10 cellular contexts compared by ENCODE assay signal in the genomic region with DNA sequence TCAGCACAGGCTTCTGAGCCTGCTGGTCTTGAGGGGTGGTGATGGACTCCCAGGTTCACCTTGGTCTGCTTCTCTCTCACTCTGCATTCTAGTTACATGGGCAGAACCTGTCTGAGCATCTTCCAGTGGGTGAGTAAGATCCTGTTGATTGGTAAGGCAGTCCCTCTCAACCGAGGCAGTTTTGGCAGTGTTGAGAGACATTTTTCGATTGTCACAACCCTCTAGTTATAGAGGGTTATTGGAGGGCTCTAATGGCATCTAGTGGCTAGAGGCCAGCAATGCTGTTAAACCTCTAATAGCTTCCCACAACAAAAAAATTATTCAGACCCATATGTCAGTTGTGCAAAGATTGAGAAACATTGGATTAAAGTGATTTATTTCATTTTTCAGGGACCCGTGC. TPM values are rescaled to one million over a fixed set of nuclear protein-coding genes. Genes with fewer than 3 reads are reported as not detected.
A peak's percentile ranks its signal among the peaks of the same experiment; 100 is the strongest.
DNase-seq lines count a peak whose midpoint lies in the region; ATAC-seq and TF ChIP-seq lines count a peak whose summit lies in the region.
"Had no signal": no experiment of that assay in that cellular context is flagged by ENCODE, and none has a peak within 500 bp of the region (broad histone marks: within the 10 kb centered on the region; RNA-seq: fewer than 3 reads in every experiment).

No MANE protein-coding gene starts in this region.

- POLR2A ChIA-PET in activated CD4-positive, alpha-beta T cell treated with anti-CD3 and anti-CD28 coated beads for 36 hours (lab: Charles Lee): no interaction called here
- POLR2A ChIA-PET in naive thymus-derived CD4-positive, alpha-beta T cell (lab: Charles Lee): interaction anchor here (0.8 to 1.2 kb wide), 4 partner anchors 9 to 21 kb away, joined by 3 to 5 read pairs (median 4); no protein-coding TSS in a partner anchor

- H3K4me1 ChIP-seq in naive thymus-derived CD4-positive, alpha-beta T cell (ENCODE audit: control insufficient read depth in 2 of 2, insufficient read depth in 2 of 2, low read length in 2 of 2): peaks cover 43 to 45% of the 10 kb centered on the region in 2 donors
- H3K4me1 ChIP-seq: prostate gland had no signal

- H3K9me3 Mint-ChIP-seq in activated CD4-positive, alpha-beta T cell treated with anti-CD3 and anti-CD28 coated beads for 36 hours (ENCODE audit: low read depth): no peaks in the 10 kb centered on the region
- H3K9me3 Mint-ChIP-seq in naive thymus-derived CD4-positive, alpha-beta T cell: no peaks in the 10 kb centered on the region

- H3K27ac ChIP-seq in naive thymus-derived CD4-positive, alpha-beta T cell (ENCODE audit: low read depth, low read length): no peak overlapping the region
- H3K27ac ChIP-seq: prostate gland, tibial nerve had no signal

- H3K4me3 Mint-ChIP-seq in activated CD4-positive, alpha-beta T cell treated with anti-CD3 and anti-CD28 coated beads for 36 hours: no peak overlapping the region
- H3K4me3 Mint-ChIP-seq in naive thymus-derived CD4-positive, alpha-beta T cell: peak overlapping the region in 3 of 10 donors; percentile 11 to 56 (median 37)

- H3K27me3 ChIP-seq in naive thymus-derived CD4-positive, alpha-beta T cell (ENCODE audit: control insufficient read depth in 2 of 2, insufficient read depth in 2 of 2, low read length in 2 of 2): no peaks in the 10 kb centered on the region
- H3K27me3 ChIP-seq: tibial nerve had no signal

- H3K27me3 Mint-ChIP-seq in activated CD4-positive, alpha-beta T cell treated with anti-CD3 and anti-CD28 coated beads for 36 hours: no peaks in the 10 kb centered on the region
- H3K27me3 Mint-ChIP-seq in naive thymus-derived CD4-positive, alpha-beta T cell: no peaks in the 10 kb centered on the region

- no peak overlapping the region for H3K4me3 ChIP-seq in GM12865 (ENCODE audit: low read depth, low read length)
- H3K4me3 ChIP-seq in naive thymus-derived CD4-positive, alpha-beta T cell (ENCODE audit: low read length): no peak overlapping the region
- H3K4me3 ChIP-seq: prostate gland, tibial nerve had no signal

- peak; percentile 17 for TF ChIP-seq CTCF in GM12865 (IDR thresholded peaks at IDR 0.05; ENCODE audit: insufficient read depth, low read depth, low read length, missing control alignments)

- intact Hi-C loops in activated CD4-positive, alpha-beta T cell treated with anti-CD3 and anti-CD28 coated beads for 36 hours (cut with DNase I, micrococcal nuclease): no loop called here
- intact Hi-C loops in naive thymus-derived CD4-positive, alpha-beta T cell (cut with micrococcal nuclease): loop anchor here (2.0 kb wide), 2 partner anchors 46 to 64 kb away; no protein-coding TSS in a partner anchor

- CTCF ChIA-PET in activated CD4-positive, alpha-beta T cell treated with anti-CD3 and anti-CD28 coated beads for 36 hours (lab: Charles Lee): interaction anchor here (0.7 to 3.4 kb wide), 20 partner anchors 9 to 175 kb away, joined by 3 to 36 read pairs (median 6); no protein-coding TSS in a partner anchor
- CTCF ChIA-PET in naive thymus-derived CD4-positive, alpha-beta T cell (lab: Charles Lee): interaction anchor here (0.7 to 4.9 kb wide), 15 partner anchors 9 to 154 kb away, joined by 3 to 75 read pairs (median 5); partner anchors contain the start of gene MGAT5

- H3K9me3 ChIP-seq in naive thymus-derived CD4-positive, alpha-beta T cell (ENCODE audit: control insufficient read depth in 2 of 3, low read length in 3 of 3): no peaks in the 10 kb centered on the region
- H3K9me3 ChIP-seq: prostate gland, tibial nerve had no signal

- H3K36me3 ChIP-seq in naive thymus-derived CD4-positive, alpha-beta T cell (ENCODE audit: control insufficient read depth in 2 of 3, insufficient read depth in 3 of 3, low read length in 3 of 3): no peaks in the 10 kb centered on the region
- H3K36me3 ChIP-seq: prostate gland, tibial nerve had no signal

- H3K36me3 Mint-ChIP-seq in activated CD4-positive, alpha-beta T cell treated with anti-CD3 and anti-CD28 coated beads for 36 hours (ENCODE audit: low read depth): no peaks in the 10 kb centered on the region
- peaks cover 0 to 7% (median 0%) of the 10 kb centered on the region in 5 donors for H3K36me3 Mint-ChIP-seq in naive thymus-derived CD4-positive, alpha-beta T cell

- peak; percentile 27 for ATAC-seq in activated CD4-positive, alpha-beta T cell treated with anti-CD3 and anti-CD28 coated beads for 36 hours
- no peak for ATAC-seq in naive thymus-derived CD4-positive, alpha-beta T cell
- ATAC-seq in GM18873 (IDR thresholded peaks at IDR 0.05; ENCODE audit: low FRiP score, unreplicated experiment): no peak

- peak overlapping the region; percentile 58 for H3K27ac Mint-ChIP-seq in activated CD4-positive, alpha-beta T cell treated with anti-CD3 and anti-CD28 coated beads for 36 hours
- H3K27ac Mint-ChIP-seq in naive thymus-derived CD4-positive, alpha-beta T cell: peak overlapping the region in 6 of 9 donors; percentile 14 to 77 (median 60)

- DNase-seq in activated CD4-positive, alpha-beta T cell treated with anti-CD3 and anti-CD28 coated beads for 36 hours: no peak
- DNase-seq in activated CD4-positive, alpha-beta T cell treated with anti-CD3 and anti-CD28 coated beads, Interleukin-2, amount 50 U/mL, for 4 hours: no peak
- DNase-seq in GM12865 (ENCODE audit: low read depth): peak; percentile 42
- DNase-seq in OCI-M1 (lab: John Stamatoyannopoulos, UW): peak; percentile 6
- no peak for DNase-seq in naive thymus-derived CD4-positive, alpha-beta T cell
- no peak for DNase-seq in COLO829 (ENCODE audit: low spot score)
- DNase-seq in activated naive CD4-positive, alpha-beta T cell treated with Interleukin-2 at 50 U/mL for 16 hours: no peak

- H3K4me1 Mint-ChIP-seq in activated CD4-positive, alpha-beta T cell treated with anti-CD3 and anti-CD28 coated beads for 36 hours: peaks cover 80% of the 10 kb centered on the region
- H3K4me1 Mint-ChIP-seq in naive thymus-derived CD4-positive, alpha-beta T cell: peaks cover 50 to 91% (median 73%) of the 10 kb centered on the region in 7 donors

RNA-seq across cellular contexts. Expression of gene MGAT5, which starts 9.3 kb away (rescaled TPM):
- 10 to 100 TPM; 22.2 to 25.7 TPM for total RNA-seq in activated CD4-positive, alpha-beta T cell treated with anti-CD3 and anti-CD28 coated beads for 36 hours
- 10 to 100 TPM; 35.5 to 48.0 (median 40.3) TPM for total RNA-seq in naive thymus-derived CD4-positive, alpha-beta T cell
- 1 to 10 TPM; 5.3 to 8.5 TPM for polyA plus RNA-seq in naive thymus-derived CD4-positive, alpha-beta T cell

Comparison
In these comparisons a context has a peak if more than half of its experiments do, and no peak if none do; other contexts are left out.
1. DNase-seq: peak in GM12865 (single experiment) and OCI-M1 (single experiment); none in activated CD4-positive, alpha-beta T cell treated with anti-CD3 and anti-CD28 coated beads for 36 hours (single experiment), activated CD4-positive, alpha-beta T cell treated with anti-CD3 and anti-CD28 coated beads, Interleukin-2, amount 50 U/mL, for 4 hours (0 of 2), naive thymus-derived CD4-positive, alpha-beta T cell (0 of 9), COLO829 (single experiment) and activated naive CD4-positive, alpha-beta T cell treated with Interleukin-2 at 50 U/mL for 16 hours (single experiment).
2. intact Hi-C loops: an anchor here in naive thymus-derived CD4-positive, alpha-beta T cell (2.0 kb wide); none called in activated CD4-positive, alpha-beta T cell treated with anti-CD3 and anti-CD28 coated beads for 36 hours.